1 cellular context compared by ENCODE assay signal in genomic region chr1:41726899-41727748, GRCh38.
TF ChIP-seq lines count a peak whose summit lies in the region.

No MANE protein-coding gene starts in this region.

TF ChIP-seq in HepG2, 621 proteins besides CTCF, POLR2A, EP300 and RAD21 (continued from another document):
- no peak for TF ChIP-seq DZIP1 (CRISPR knock-in tag; IDR thresholded peaks at IDR 0.05)
- no peak for TF ChIP-seq ARID3A (IDR thresholded peaks at IDR 0.05; ENCODE audit: low read depth, low read length)
